ENCODE assay signal across 1 cellular context in the genomic region with DNA sequence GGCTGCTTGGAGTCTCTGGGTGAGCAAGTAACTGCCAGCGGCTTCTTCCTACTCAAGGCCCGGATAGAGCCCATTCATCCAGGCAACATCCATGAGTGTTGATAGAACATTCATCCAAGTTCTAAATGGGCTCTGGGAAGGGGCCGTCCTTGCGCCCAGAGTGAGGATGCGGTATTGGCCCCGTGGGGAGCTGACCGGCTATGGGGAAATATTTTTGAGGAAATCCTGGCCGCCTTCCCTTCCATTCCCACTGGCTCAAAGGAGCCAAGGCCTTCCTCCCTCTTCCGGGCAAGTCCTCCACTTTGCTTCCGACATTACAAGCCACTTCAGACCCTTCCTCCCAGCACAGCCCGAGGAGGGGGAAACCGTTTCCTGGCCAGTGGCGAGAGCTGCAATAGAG.
TF ChIP-seq lines count a peak whose summit lies in the region.

No MANE protein-coding gene starts in this region.

TF ChIP-seq in WTC11, 78 proteins besides CTCF, POLR2A, EP300 and RAD21 (continued from another document):
- TF ChIP-seq CREM (CRISPR knock-in tag; IDR thresholded peaks at IDR 0.05), result no peak
- TF ChIP-seq ESRRA (CRISPR knock-in tag; IDR thresholded peaks at IDR 0.05; ENCODE audit: borderline replicate concordance), result no peak
- no peak for TF ChIP-seq MXD4 (CRISPR knock-in tag; IDR thresholded peaks at IDR 0.05; ENCODE audit: borderline replicate concordance)
- no peak for TF ChIP-seq RELA (CRISPR knock-in tag; IDR thresholded peaks at IDR 0.05; ENCODE audit: borderline replicate concordance)
- TF ChIP-seq TCF7 (CRISPR knock-in tag; IDR thresholded peaks at IDR 0.05; ENCODE audit: low read depth), result no peak
